Comparison of ENCODE assay signal across 19 cellular contexts in genomic region chr13:44296856-44297255, GRCh38.
"Had no signal": no experiment of that assay in that cellular context is flagged by ENCODE, and none has a peak within 500 bp of the region (broad histone marks: within the 10 kb centered on the region; RNA-seq: fewer than 3 reads in every experiment).

No MANE protein-coding gene starts in this region.

- H3K9me3 Mint-ChIP-seq: endodermal cell, natural killer cell had no signal

- H3K4me1 Mint-ChIP-seq: endodermal cell had no signal

- H3K9me3 ChIP-seq: gastroesophageal sphincter, right lobe of liver, spleen, upper lobe of left lung had no signal

- H3K36me3 ChIP-seq: brain microvascular endothelial cell, gastroesophageal sphincter, right lobe of liver, spleen, upper lobe of left lung had no signal

- ATAC-seq: activated CD4-positive, alpha-beta T cell treated with anti-CD3 and anti-CD28 coated beads for 36 hours; activated T-cell treated with anti-CD3 and anti-CD28 coated beads, Interleukin-2, amount 50 U/mL, for 4 hours; gastroesophageal sphincter; natural killer cell; right lobe of liver had no signal

- H3K4me3 ChIP-seq: dorsolateral prefrontal cortex, gastroesophageal sphincter, right lobe of liver, spleen, upper lobe of left lung had no signal

- H3K27ac Mint-ChIP-seq: activated CD4-positive, alpha-beta memory T cell treated with anti-CD3 and anti-CD28 coated beads, Interleukin-2, amount 10 ng/mL, durations not matched to agents 7 days and 5 days; activated CD4-positive, alpha-beta T cell treated with anti-CD3 and anti-CD28 coated beads for 36 hours; activated naive CD8-positive, alpha-beta T cell; endodermal cell; natural killer cell; stimulated activated naive CD8-positive, alpha-beta T cell treated with anti-CD3 and anti-CD28 coated beads, Interleukin-15, Interleukin-2, amounts not matched to agents 100 ng/mL and 50 ng/mL, for 24 hours had no signal

- DNase-seq: activated CD4-positive, alpha-beta memory T cell treated with anti-CD3 and anti-CD28 coated beads, Interleukin-2, amount 10 ng/mL, durations not matched to agents 7 days and 5 days; activated CD4-positive, alpha-beta T cell treated with anti-CD3 and anti-CD28 coated beads for 36 hours; activated effector memory CD4-positive, alpha-beta T cell treated with anti-CD3 and anti-CD28 coated beads, Interleukin-2, amount 50 U/mL, for 16 hours; activated T-cell treated with anti-CD3 and anti-CD28 coated beads, Interleukin-2, amount 50 U/mL, for 4 hours; brain microvascular endothelial cell; endodermal cell; hippocampal formation; kidney; mesendoderm; natural killer cell; occipital lobe; right lobe of liver; spleen; T-helper 2 cell; upper lobe of left lung had no signal

- H3K27ac ChIP-seq: brain microvascular endothelial cell, right lobe of liver, spleen, upper lobe of left lung had no signal

- H3K4me3 Mint-ChIP-seq: activated CD4-positive, alpha-beta memory T cell treated with anti-CD3 and anti-CD28 coated beads, Interleukin-2, amount 10 ng/mL, durations not matched to agents 7 days and 5 days; activated CD4-positive, alpha-beta T cell treated with anti-CD3 and anti-CD28 coated beads for 36 hours; activated naive CD8-positive, alpha-beta T cell; activated T-cell treated with anti-CD3 and anti-CD28 coated beads, Interleukin-2, amount 50 U/mL, for 4 hours; endodermal cell; natural killer cell; stimulated activated naive CD8-positive, alpha-beta T cell treated with anti-CD3 and anti-CD28 coated beads, Interleukin-15, Interleukin-2, amounts not matched to agents 100 ng/mL and 50 ng/mL, for 24 hours had no signal

- H3K27me3 ChIP-seq: brain microvascular endothelial cell, dorsolateral prefrontal cortex, gastroesophageal sphincter, right lobe of liver, spleen, upper lobe of left lung had no signal

- H3K36me3 Mint-ChIP-seq: natural killer cell had no signal
